Comparison of ENCODE assay signal across 2 cellular contexts in the genomic region with DNA sequence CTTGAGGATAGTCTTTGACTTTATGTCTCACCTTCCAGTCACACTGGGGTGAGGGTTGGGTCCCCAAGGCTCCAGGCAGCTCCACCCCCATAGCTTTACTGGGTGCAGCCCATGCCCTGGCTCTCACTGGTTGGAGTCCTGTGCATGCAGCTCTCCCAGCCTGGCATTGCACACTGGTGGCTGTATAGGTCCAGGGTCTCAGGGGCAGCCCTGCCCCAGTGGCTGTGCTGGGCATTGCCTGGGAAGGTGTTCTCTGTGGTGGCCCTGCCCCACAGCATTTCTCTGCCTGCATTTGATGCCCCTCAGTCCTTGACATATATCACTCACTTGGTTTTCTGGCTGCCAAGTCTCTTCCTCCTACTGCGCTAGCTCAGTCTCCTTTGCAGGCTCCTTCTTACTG.
TF ChIP-seq lines count a peak whose summit lies in the region.

No MANE protein-coding gene starts in this region.

TF ChIP-seq in A549, 52 proteins besides CTCF, POLR2A, EP300 and RAD21:
- TF ChIP-seq POLR2AphosphoS2 (conservative IDR thresholded peaks at IDR 0.05; ENCODE audit: low read length) = no peak
- TF ChIP-seq HOXA7 (CRISPR knock-in tag; IDR thresholded peaks at IDR 0.05) = no peak
- TF ChIP-seq HOXB5 (CRISPR knock-in tag; IDR thresholded peaks at IDR 0.05) = no peak
- no peak for TF ChIP-seq TFCP2L1 (CRISPR knock-in tag; IDR thresholded peaks at IDR 0.05)
- TF ChIP-seq CEBPB (IDR thresholded peaks at IDR 0.05) = no peak
- no peak for TF ChIP-seq JUN (IDR thresholded peaks at IDR 0.05)
- TF ChIP-seq SREBF2 (IDR thresholded peaks at IDR 0.05) = no peak
- TF ChIP-seq JUNB (IDR thresholded peaks at IDR 0.05) = no peak
- no peak for TF ChIP-seq FOXS1 (CRISPR knock-in tag; IDR thresholded peaks at IDR 0.05)
- TF ChIP-seq, protein P1, sequence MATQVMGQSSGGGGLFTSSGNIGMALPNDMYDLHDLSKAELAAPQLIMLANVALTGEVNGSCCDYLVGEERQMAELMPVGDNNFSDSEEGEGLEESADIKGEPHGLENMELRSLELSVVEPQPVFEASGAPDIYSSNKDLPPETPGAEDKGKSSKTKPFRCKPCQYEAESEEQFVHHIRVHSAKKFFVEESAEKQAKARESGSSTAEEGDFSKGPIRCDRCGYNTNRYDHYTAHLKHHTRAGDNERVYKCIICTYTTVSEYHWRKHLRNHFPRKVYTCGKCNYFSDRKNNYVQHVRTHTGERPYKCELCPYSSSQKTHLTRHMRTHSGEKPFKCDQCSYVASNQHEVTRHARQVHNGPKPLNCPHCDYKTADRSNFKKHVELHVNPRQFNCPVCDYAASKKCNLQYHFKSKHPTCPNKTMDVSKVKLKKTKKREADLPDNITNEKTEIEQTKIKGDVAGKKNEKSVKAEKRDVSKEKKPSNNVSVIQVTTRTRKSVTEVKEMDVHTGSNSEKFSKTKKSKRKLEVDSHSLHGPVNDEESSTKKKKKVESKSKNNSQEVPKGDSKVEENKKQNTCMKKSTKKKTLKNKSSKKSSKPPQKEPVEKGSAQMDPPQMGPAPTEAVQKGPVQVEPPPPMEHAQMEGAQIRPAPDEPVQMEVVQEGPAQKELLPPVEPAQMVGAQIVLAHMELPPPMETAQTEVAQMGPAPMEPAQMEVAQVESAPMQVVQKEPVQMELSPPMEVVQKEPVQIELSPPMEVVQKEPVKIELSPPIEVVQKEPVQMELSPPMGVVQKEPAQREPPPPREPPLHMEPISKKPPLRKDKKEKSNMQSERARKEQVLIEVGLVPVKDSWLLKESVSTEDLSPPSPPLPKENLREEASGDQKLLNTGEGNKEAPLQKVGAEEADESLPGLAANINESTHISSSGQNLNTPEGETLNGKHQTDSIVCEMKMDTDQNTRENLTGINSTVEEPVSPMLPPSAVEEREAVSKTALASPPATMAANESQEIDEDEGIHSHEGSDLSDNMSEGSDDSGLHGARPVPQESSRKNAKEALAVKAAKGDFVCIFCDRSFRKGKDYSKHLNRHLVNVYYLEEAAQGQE (IDR thresholded peaks at IDR 0.05) = no peak
- TF ChIP-seq, protein P2, sequence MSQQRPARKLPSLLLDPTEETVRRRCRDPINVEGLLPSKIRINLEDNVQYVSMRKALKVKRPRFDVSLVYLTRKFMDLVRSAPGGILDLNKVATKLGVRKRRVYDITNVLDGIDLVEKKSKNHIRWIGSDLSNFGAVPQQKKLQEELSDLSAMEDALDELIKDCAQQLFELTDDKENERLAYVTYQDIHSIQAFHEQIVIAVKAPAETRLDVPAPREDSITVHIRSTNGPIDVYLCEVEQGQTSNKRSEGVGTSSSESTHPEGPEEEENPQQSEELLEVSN (IDR thresholded peaks at IDR 0.05; ENCODE audit: borderline replicate concordance, low read depth) = no peak

TF ChIP-seq in H1, 55 proteins besides CTCF, POLR2A, EP300 and RAD21:
- TF ChIP-seq NANOG (IDR thresholded peaks at IDR 0.05; ENCODE audit: insufficient read depth, low read depth, low read length, poor library complexity, severe bottlenecking) (no peak), CREB1 (IDR thresholded peaks at IDR 0.05) (no peak), RXRA (IDR thresholded peaks at IDR 0.05; ENCODE audit: insufficient read depth, low read depth, low read length) (no peak), KDM5A (IDR thresholded peaks at IDR 0.05; ENCODE audit: low read length) (no peak), ZNF274 (IDR thresholded peaks at IDR 0.05; ENCODE audit: borderline replicate concordance, extremely low read depth, low read length) (no peak), SUZ12 (IDR thresholded peaks at IDR 0.05; ENCODE audit: low read length) (no peak), EZH2 (IDR thresholded peaks at IDR 0.05; ENCODE audit: low read depth, low read length, severe bottlenecking) (no peak), CBX5 (IDR thresholded peaks at IDR 0.05; ENCODE audit: low read depth, low read length) (no peak)
- TF ChIP-seq, protein P3, sequence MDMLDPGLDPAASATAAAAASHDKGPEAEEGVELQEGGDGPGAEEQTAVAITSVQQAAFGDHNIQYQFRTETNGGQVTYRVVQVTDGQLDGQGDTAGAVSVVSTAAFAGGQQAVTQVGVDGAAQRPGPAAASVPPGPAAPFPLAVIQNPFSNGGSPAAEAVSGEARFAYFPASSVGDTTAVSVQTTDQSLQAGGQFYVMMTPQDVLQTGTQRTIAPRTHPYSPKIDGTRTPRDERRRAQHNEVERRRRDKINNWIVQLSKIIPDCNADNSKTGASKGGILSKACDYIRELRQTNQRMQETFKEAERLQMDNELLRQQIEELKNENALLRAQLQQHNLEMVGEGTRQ (IDR thresholded peaks at IDR 0.05; ENCODE audit: low read length) = no peak
- TF ChIP-seq, protein P2 (IDR thresholded peaks at IDR 0.05) = no peak
